Comparison of ENCODE assay signal across 8 cellular contexts in the genomic region with DNA sequence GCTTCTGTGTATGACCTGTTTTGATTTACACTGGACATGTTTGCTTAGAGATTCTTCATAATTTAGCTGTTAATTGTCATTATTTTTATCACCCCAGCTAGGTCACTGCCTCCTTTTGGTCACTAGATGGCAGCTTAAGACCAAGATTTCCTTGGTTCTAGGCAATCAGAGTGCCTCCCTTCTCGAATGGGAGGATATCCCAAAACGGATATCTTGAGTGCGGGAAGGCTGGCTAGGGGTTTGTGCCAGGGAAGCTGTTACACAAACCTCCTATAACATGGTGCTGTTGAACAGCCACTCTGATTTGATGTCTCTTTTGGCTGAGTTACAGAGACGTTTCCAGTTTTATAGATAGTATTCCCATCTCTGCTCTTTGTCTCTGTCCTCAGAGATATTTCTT.
DNase-seq lines count a peak whose midpoint lies in the region; ATAC-seq and TF ChIP-seq lines count a peak whose summit lies in the region.

No MANE protein-coding gene starts in this region.

- TF ChIP-seq CTCF in VCaP (conservative IDR thresholded peaks at IDR 0.05) (peak; percentile 82), spleen (IDR thresholded peaks at IDR 0.05 in 8 of 11, conservative IDR thresholded peaks at IDR 0.05 in 3 of 11) (peak in 9 of 11 experiments; percentile 31 to 67 (median 59))

- no peak overlapping the region for H3K4me3 ChIP-seq in spleen

- intact Hi-C loops in left ventricle myocardium superior (cut with micrococcal nuclease), result no loop called here
- intact Hi-C loops in spleen (cut with DNase I; ENCODE audit: low total_unique reads), result loop anchor here (10.0 kb wide), 1 partner anchor 1994 kb away; no protein-coding TSS in a partner anchor

- H3K36me3 ChIP-seq in spleen, result no peaks in the 10 kb centered on the region

- H3K27me3 ChIP-seq in spleen (replicated peaks in 1 of 7), result no peaks in the 10 kb centered on the region

- H3K27ac ChIP-seq in VCaP (no peak overlapping the region), spleen (no peak overlapping the region)

- WGBS in spleen, 5 donors, result 9 to 14% (median 12%) methylated on average over 4 of the region's 4 CpGs

- H3K4me1 ChIP-seq in spleen, result no peaks in the 10 kb centered on the region

- H3K9me3 ChIP-seq in spleen, result peaks cover 0 to 21% (median 12%) of the 10 kb centered on the region in 8 donors

- ATAC-seq in GM18511 (IDR thresholded peaks at IDR 0.05; ENCODE audit: unreplicated experiment), result peak; percentile 92
- peak; percentile 89 for ATAC-seq in HG02798 (IDR thresholded peaks at IDR 0.05; ENCODE audit: poor library complexity, unreplicated experiment)
- peak; percentile 38 for ATAC-seq in left ventricle myocardium superior

- no peak for TF ChIP-seq POLR2A in spleen (IDR thresholded peaks at IDR 0.05)

- DNase-seq in D341Med (ENCODE audit: low spot score) (peak; percentile 63), NCI-H1092 treated with DMSO at 0.1 percent for 48 hours (lab: John Stamatoyannopoulos, UW) (peak; percentile 44), left ventricle myocardium superior (no peak), spleen (no peak), NCI-H128 (lab: John Stamatoyannopoulos, UW; ENCODE audit: unreplicated experiment) (no peak)

Comparison
In these comparisons a context has a peak if more than half of its experiments do, and no peak if none do; other contexts are left out.
1. DNase-seq: peak in D341Med (single experiment) and NCI-H1092 treated with DMSO at 0.1 percent for 48 hours (single experiment); none in left ventricle myocardium superior (single experiment), spleen (single experiment) and NCI-H128 (single experiment).
2. ATAC-seq: peak in every context shown above with its lines; median percentile 92 in GM18511; 89 in HG02798; 38 in left ventricle myocardium superior.